ENCODE assay signal across 7 cellular contexts in the genomic region with DNA sequence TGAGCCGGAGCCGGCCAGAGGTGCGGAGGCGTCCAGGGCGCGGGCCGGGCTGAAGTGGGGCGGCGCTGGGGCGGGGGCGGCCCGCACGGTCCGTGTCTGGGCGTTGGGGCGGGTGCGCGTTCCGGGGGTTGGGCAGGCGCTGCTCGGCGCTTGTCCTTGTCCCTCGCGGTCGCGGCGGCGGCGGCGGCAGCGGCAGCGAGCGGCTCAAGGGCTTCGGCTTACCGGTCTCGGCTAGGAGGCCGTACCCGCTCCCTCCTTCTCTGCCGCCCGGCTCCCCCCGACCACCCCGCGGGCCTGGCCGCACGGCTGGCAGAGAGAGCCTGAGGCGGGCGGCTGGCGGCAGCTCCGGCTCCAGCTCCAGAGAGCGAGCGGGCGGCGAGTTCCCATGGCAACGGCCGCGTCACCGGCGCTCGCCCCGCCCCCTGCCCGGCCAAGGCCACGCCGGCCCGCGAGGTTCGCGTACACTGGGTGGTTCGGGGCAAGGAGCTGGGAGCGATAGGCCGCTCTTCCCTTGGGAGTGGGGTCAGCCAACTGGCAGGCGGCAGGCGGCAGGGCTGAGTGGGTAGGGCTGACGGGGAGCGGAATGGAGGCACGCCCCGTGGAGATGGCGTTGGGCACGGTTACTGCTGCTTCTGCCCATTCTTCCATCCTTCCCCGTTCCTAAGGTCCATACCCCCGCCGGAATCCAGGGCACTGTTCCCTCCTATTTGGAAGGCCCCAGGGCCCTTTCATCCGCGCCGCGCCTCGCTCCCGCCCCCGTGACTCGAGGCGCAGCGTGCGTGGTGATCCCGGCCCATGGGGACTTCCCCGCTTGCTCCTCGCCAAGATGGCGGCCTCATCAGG.
DNase-seq lines count a peak whose midpoint lies in the region; ATAC-seq and TF ChIP-seq lines count a peak whose summit lies in the region.

TSS of gene LRRC73 (minus strand) at position 363 of the 843 bp plus-strand sequence. CDS start 561 bp downstream, outside the sequence.

- peak within 1 kb of the TSS; percentile 52 for H3K27ac ChIP-seq in effector memory CD4-positive, alpha-beta T cell (ENCODE audit: insufficient read depth, low read length, poor library complexity, severe bottlenecking)

- TF ChIP-seq CTCF in GM13977 (IDR thresholded peaks at IDR 0.05; ENCODE audit: extremely low read depth, insufficient read depth, missing control alignments) = no peak

- H3K9me3 ChIP-seq in effector memory CD4-positive, alpha-beta T cell (ENCODE audit: control insufficient read depth, low read length) = no peaks in the 10 kb centered on the region

- ATAC-seq in HG02938 (IDR thresholded peaks at IDR 0.05; ENCODE audit: unreplicated experiment) (peak; percentile 54), memory B cell (ENCODE audit: low read depth) (peak; percentile 83)

- no peaks in the 10 kb centered on the region for H3K9me3 Mint-ChIP-seq in memory B cell

- peak within 1 kb of the TSS; percentile 86 for H3K4me3 Mint-ChIP-seq in memory B cell

- H3K4me1 Mint-ChIP-seq in memory B cell = peaks cover 20% of the 10 kb centered on the region

- peaks cover 9% of the 10 kb centered on the region for H3K27me3 ChIP-seq in effector memory CD4-positive, alpha-beta T cell (replicated peaks; ENCODE audit: control insufficient read depth, insufficient read depth, low read length, poor library complexity, severe bottlenecking)

- peaks cover 8% of the 10 kb centered on the region for H3K27me3 Mint-ChIP-seq in memory B cell

- H3K36me3 ChIP-seq in effector memory CD4-positive, alpha-beta T cell (ENCODE audit: control insufficient read depth, insufficient read depth, low read length) = peaks cover 31% of the 10 kb centered on the region

- peak within 1 kb of the TSS; percentile 58 for H3K4me3 ChIP-seq in effector memory CD4-positive, alpha-beta T cell (ENCODE audit: insufficient read depth, low read depth, low read length, poor library complexity, severe bottlenecking)

- DNase-seq in GM13977 (ENCODE audit: low spot score) = peak; percentile 89
- DNase-seq in NCI-H774 (lab: John Stamatoyannopoulos, UW) = peak; percentile 57
- DNase-seq in activated CD8-positive, alpha-beta memory T cell treated with anti-CD3 and anti-CD28 coated beads for 24 hours = peak; percentile 91
- peak; percentile 65 to 78 (median 72) for DNase-seq in effector memory CD4-positive, alpha-beta T cell
- peak; percentile 76 to 93 for DNase-seq in memory B cell (ENCODE audit: low spot score in 2 of 2)
- DNase-seq in stimulated activated CD4-positive, alpha-beta T cell treated with anti-CD3 and anti-CD28 coated beads, TNF-alpha, amount 100 ng/mL, for 4 hours (ENCODE audit: low read depth in 3 of 3) = peak; percentile 58 to 74 (median 66)

- peaks cover 13% of the 10 kb centered on the region for H3K4me1 ChIP-seq in effector memory CD4-positive, alpha-beta T cell (ENCODE audit: control insufficient read depth, insufficient read depth, low read length, poor library complexity, severe bottlenecking)

- H3K36me3 Mint-ChIP-seq in memory B cell = peaks cover 13% of the 10 kb centered on the region

- H3K27ac Mint-ChIP-seq in memory B cell = peak within 1 kb of the TSS; percentile 68

- in situ Hi-C loops in GM13977 (cut with MboI; ENCODE audit: low pct_unique_long_range_greater_than_20kb, low sequenced_read_pairs, unreplicated experiment) = loop anchor here (10.0 kb wide), 1 partner anchor 255 kb away; no protein-coding TSS in a partner anchor

Comparison
In these comparisons a context has a peak if more than half of its experiments do, and no peak if none do; other contexts are left out.
1. Peak in every context shown above with its lines: DNase-seq, ATAC-seq, H3K4me3 ChIP-seq and H3K27ac ChIP-seq.